In the genomic region with DNA sequence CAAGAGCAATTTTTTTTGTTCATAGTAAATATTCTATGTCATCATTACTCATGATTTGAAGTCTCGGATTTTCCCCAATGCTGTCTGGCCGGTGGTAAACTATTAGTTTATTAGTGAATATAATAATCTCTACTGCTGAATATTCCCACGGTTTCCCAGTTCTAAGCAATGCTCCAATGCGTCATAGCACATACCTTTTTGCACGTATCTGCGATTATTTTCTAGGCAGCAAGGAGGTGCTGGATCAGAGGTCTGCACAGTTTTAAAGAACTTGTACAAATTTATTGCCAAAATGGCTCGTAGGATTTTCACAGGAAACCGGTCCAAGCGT, we compare ENCODE assay signal across 8 cellular contexts. TPM values are rescaled to one million over a fixed set of nuclear protein-coding genes. Genes with fewer than 3 reads are reported as not detected.
A peak's percentile ranks its signal among the peaks of the same experiment; 100 is the strongest.
DNase-seq lines count a peak whose midpoint lies in the region; ATAC-seq and TF ChIP-seq lines count a peak whose summit lies in the region.

No MANE protein-coding gene starts in this region.

- peaks cover 0 to 17% (median 7%) of the 10 kb centered on the region in 3 donors for H3K4me1 ChIP-seq in gastroesophageal sphincter
- H3K4me1 ChIP-seq in Karpas-422 (ENCODE audit: low read length): no peaks in the 10 kb centered on the region
- H3K4me1 ChIP-seq in aorta (ENCODE audit: control insufficient read depth in 1 of 2, insufficient read depth in 2 of 2, low read length in 2 of 2): no peaks in the 10 kb centered on the region

- H3K4me3 ChIP-seq in gastroesophageal sphincter (peak overlapping the region; percentile 3 to 46), skeletal muscle cell (ENCODE audit: low read depth, low read length) (peak overlapping the region; percentile 39), Karpas-422 (ENCODE audit: low read length) (no peak overlapping the region), aorta (ENCODE audit: low read length in 2 of 2) (peak overlapping the region in 1 of 2 donors; percentile 43)

- no peak overlapping the region for H3K27ac ChIP-seq in gastroesophageal sphincter
- no peak overlapping the region for H3K27ac ChIP-seq in Karpas-422 (ENCODE audit: low read length)
- H3K27ac ChIP-seq in aorta (ENCODE audit: low read depth in 1 of 2, low read length in 2 of 2): no peak overlapping the region

- TF ChIP-seq EP300 in gastroesophageal sphincter (IDR thresholded peaks at IDR 0.05): no peak

- H3K79me2 ChIP-seq in Karpas-422 (ENCODE audit: low read length): no peaks in the 10 kb centered on the region

- no peaks in the 10 kb centered on the region for H4K20me1 ChIP-seq in Karpas-422 (ENCODE audit: insufficient read depth, low read depth, low read length)

- peaks cover 9% of the 10 kb centered on the region for H3K4me1 Mint-ChIP-seq in WTC11

- CTCF ChIA-PET in WTC11 (lab: Charles Lee): interaction anchor here (1.1 to 3.6 kb wide), 2 partner anchors 31 kb away, joined by 5 to 21 read pairs; no protein-coding TSS in a partner anchor

- H2AFZ ChIP-seq in Karpas-422 (ENCODE audit: low read length): no peak overlapping the region

- intact Hi-C loops in aorta (cut with DNase I): no loop called here

- H3K36me3 Mint-ChIP-seq in WTC11: no peaks in the 10 kb centered on the region

- no peak for TF ChIP-seq POLR2A in gastroesophageal sphincter (IDR thresholded peaks at IDR 0.05)

- H3K27ac Mint-ChIP-seq in WTC11: no peak overlapping the region

- no peak for DNase-seq in GM13977 (ENCODE audit: low spot score)
- no peak for DNase-seq in WTC11 (ENCODE audit: low spot score)
- no peak for DNase-seq in skeletal muscle cell (ENCODE audit: low read depth)
- DNase-seq in NOMO-1 treated with dmso at 0.1 percent for 144 hours (lab: John Stamatoyannopoulos, UW; ENCODE audit: unreplicated experiment): no peak
- no peak for DNase-seq in Karpas-422
- no peak for DNase-seq in aorta

- H3K4me2 ChIP-seq in Karpas-422 (ENCODE audit: low read depth, low read length, poor library complexity, severe bottlenecking): no peak overlapping the region

- peak; percentile 4 for TF ChIP-seq CTCF in GM13977 (IDR thresholded peaks at IDR 0.05; ENCODE audit: extremely low read depth, insufficient read depth, missing control alignments)
- no peak for TF ChIP-seq CTCF in WTC11 (IDR thresholded peaks at IDR 0.05)
- no peak for TF ChIP-seq CTCF in gastroesophageal sphincter (IDR thresholded peaks at IDR 0.05)

- no peaks in the 10 kb centered on the region for H3K36me3 ChIP-seq in gastroesophageal sphincter
- no peaks in the 10 kb centered on the region for H3K36me3 ChIP-seq in Karpas-422 (ENCODE audit: insufficient read depth, low read length)
- no peaks in the 10 kb centered on the region for H3K36me3 ChIP-seq in aorta (ENCODE audit: control insufficient read depth in 1 of 2, insufficient read depth in 2 of 2, low read length in 1 of 2)

- H3K9me2 ChIP-seq in Karpas-422 (replicated peaks; ENCODE audit: insufficient read depth, low read length): no peaks in the 10 kb centered on the region

- 23 to 30% methylated on average over 4 to 9 of the region's 9 CpGs for WGBS in gastroesophageal sphincter (ENCODE audit: low coverage in 1 of 2), 2 donors
- 18 to 19% methylated on average over 9 of the region's 9 CpGs for WGBS in aorta, 2 donors

- ATAC-seq in WTC11: no peak
- no peak for ATAC-seq in gastroesophageal sphincter
- no peak for ATAC-seq in HG03175 (IDR thresholded peaks at IDR 0.05; ENCODE audit: unreplicated experiment)
- no peak for ATAC-seq in aorta (ENCODE audit: low FRiP score)

- H3K27me3 Mint-ChIP-seq in WTC11 (ENCODE audit: low read depth): peaks cover 18% of the 10 kb centered on the region

- POLR2A ChIA-PET in WTC11 (lab: Charles Lee): no interaction called here

- H3K9me3 ChIP-seq in gastroesophageal sphincter (no peaks in the 10 kb centered on the region), Karpas-422 (ENCODE audit: low read length) (no peaks in the 10 kb centered on the region), aorta (ENCODE audit: control insufficient read depth, low read length) (no peaks in the 10 kb centered on the region)

- peak overlapping the region; percentile 68 for H3K4me3 Mint-ChIP-seq in WTC11

- H3K9ac ChIP-seq in Karpas-422 (ENCODE audit: low read length): no peak overlapping the region

- peaks cover 21% of the 10 kb centered on the region for H3K27me3 ChIP-seq in gastroesophageal sphincter
- H3K27me3 ChIP-seq in Karpas-422 (ENCODE audit: low read length): no peaks in the 10 kb centered on the region
- H3K27me3 ChIP-seq in aorta (ENCODE audit: control insufficient read depth in 1 of 2, insufficient read depth in 2 of 2, low read length in 1 of 2): no peaks in the 10 kb centered on the region

- in situ Hi-C loops in GM13977 (cut with MboI; ENCODE audit: low pct_unique_long_range_greater_than_20kb, low sequenced_read_pairs, unreplicated experiment): no loop called here

- no peaks in the 10 kb centered on the region for H3K9me3 Mint-ChIP-seq in WTC11

TF ChIP-seq in WTC11, 78 proteins besides CTCF, POLR2A, EP300 and RAD21 (continues in another document):
- TF ChIP-seq, protein P1, sequence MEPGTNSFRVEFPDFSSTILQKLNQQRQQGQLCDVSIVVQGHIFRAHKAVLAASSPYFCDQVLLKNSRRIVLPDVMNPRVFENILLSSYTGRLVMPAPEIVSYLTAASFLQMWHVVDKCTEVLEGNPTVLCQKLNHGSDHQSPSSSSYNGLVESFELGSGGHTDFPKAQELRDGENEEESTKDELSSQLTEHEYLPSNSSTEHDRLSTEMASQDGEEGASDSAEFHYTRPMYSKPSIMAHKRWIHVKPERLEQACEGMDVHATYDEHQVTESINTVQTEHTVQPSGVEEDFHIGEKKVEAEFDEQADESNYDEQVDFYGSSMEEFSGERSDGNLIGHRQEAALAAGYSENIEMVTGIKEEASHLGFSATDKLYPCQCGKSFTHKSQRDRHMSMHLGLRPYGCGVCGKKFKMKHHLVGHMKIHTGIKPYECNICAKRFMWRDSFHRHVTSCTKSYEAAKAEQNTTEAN (CRISPR knock-in tag; IDR thresholded peaks at IDR 0.05): no peak
- TF ChIP-seq, protein P2, sequence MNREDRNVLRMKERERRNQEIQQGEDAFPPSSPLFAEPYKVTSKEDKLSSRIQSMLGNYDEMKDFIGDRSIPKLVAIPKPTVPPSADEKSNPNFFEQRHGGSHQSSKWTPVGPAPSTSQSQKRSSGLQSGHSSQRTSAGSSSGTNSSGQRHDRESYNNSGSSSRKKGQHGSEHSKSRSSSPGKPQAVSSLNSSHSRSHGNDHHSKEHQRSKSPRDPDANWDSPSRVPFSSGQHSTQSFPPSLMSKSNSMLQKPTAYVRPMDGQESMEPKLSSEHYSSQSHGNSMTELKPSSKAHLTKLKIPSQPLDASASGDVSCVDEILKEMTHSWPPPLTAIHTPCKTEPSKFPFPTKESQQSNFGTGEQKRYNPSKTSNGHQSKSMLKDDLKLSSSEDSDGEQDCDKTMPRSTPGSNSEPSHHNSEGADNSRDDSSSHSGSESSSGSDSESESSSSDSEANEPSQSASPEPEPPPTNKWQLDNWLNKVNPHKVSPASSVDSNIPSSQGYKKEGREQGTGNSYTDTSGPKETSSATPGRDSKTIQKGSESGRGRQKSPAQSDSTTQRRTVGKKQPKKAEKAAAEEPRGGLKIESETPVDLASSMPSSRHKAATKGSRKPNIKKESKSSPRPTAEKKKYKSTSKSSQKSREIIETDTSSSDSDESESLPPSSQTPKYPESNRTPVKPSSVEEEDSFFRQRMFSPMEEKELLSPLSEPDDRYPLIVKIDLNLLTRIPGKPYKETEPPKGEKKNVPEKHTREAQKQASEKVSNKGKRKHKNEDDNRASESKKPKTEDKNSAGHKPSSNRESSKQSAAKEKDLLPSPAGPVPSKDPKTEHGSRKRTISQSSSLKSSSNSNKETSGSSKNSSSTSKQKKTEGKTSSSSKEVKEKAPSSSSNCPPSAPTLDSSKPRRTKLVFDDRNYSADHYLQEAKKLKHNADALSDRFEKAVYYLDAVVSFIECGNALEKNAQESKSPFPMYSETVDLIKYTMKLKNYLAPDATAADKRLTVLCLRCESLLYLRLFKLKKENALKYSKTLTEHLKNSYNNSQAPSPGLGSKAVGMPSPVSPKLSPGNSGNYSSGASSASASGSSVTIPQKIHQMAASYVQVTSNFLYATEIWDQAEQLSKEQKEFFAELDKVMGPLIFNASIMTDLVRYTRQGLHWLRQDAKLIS (CRISPR knock-in tag; IDR thresholded peaks at IDR 0.05; ENCODE audit: borderline replicate concordance): no peak
- TF ChIP-seq, protein P3, sequence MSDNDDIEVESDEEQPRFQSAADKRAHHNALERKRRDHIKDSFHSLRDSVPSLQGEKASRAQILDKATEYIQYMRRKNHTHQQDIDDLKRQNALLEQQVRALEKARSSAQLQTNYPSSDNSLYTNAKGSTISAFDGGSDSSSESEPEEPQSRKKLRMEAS (CRISPR knock-in tag; IDR thresholded peaks at IDR 0.05): no peak
- no peak for TF ChIP-seq ZNF423 (CRISPR knock-in tag; IDR thresholded peaks at IDR 0.05)
- TF ChIP-seq FOXK1 (CRISPR knock-in tag; IDR thresholded peaks at IDR 0.05): no peak

RNA-seq across cellular contexts. Expression of a gene that starts 43.9 kb away (rescaled TPM):
- 8.9 to 11.3 TPM (median 9.6 TPM) in 3 replicates for total RNA-seq in WTC11 (2021)
- 1 to 10 TPM in 2 of 4 donors, under 1 TPM in 2; 0.94 to 1.4 (median 1.1) TPM for total RNA-seq in gastroesophageal sphincter
- total RNA-seq in Karpas-422 (2014; rRNA removed; shearing (Covaris generic); ENCODE audit: low replicate concordance): not detected in 2 replicates
- 1 to 10 TPM; 1.6 to 4.4 TPM for total RNA-seq in aorta
- 1 to 10 TPM in 1 of 2 donors, under 1 TPM in 1; 0.54 to 2.8 TPM for polyA plus RNA-seq in aorta
